In the genomic region with DNA sequence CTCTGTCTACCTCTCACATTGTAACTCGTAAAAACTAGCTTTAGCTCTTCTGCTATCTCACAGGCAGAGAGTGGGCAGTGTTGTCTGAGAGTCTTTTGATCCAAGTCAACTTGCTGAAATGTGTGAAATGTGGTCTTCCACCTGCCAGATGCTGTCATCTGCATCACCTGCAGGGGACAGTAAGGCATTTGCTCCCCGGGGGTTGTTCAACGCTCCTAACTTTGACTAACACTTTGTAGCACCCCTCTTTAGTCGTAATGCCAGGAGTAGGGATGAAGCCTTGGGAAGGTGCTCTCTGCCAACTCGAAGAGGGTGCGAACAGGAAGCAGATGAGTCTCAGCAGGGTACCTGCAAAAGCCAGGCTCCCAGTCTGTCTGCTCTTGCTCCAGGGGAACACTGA, we compare ENCODE assay signal across 14 cellular contexts.
"Had no signal": no experiment of that assay in that cellular context is flagged by ENCODE, and none has a peak within 500 bp of the region (broad histone marks: within the 10 kb centered on the region; RNA-seq: fewer than 3 reads in every experiment).

No MANE protein-coding gene starts in this region.

- H3K36me3 Mint-ChIP-seq: brain, type B pancreatic cell had no signal

- H3K4me3 ChIP-seq: psoas muscle, suprapubic skin had no signal

- H3K4me3 Mint-ChIP-seq: activated B cell treated with CpG ODN at 0.5 μM for 24 hours; activated CD4-positive, alpha-beta T cell treated with anti-CD3 and anti-CD28 coated beads, Interleukin-2, amount 10 ng/mL, durations not matched to agents 24 days and 14 days; activated naive CD8-positive, alpha-beta T cell; brain; type B pancreatic cell had no signal

- DNase-seq: activated B cell treated with CpG ODN at 0.5 μM for 24 hours; activated CD4-positive, alpha-beta T cell treated with anti-CD3 and anti-CD28 coated beads, Interleukin-2, amount 10 ng/mL, durations not matched to agents 24 days and 14 days; activated effector memory CD4-positive, alpha-beta T cell treated with anti-CD3 and anti-CD28 coated beads, Interleukin-2, amount 50 U/mL, for 16 hours; amygdala; cerebellar nuclear complex; dermis blood vessel endothelial cell; psoas muscle; stimulated activated CD4-positive, alpha-beta T cell treated with anti-CD3 and anti-CD28 coated beads, Interleukin-12 subunit alpha, Interleukin-12 subunit beta, amount 100 ng/mL, for 4 hours; stimulated activated naive CD8-positive, alpha-beta T cell treated with anti-CD3 and anti-CD28 coated beads, Interleukin-15, Interleukin-2, amounts not matched to agents 100 U/mL and 50 U/mL, for 24 hours had no signal

- H3K27me3 Mint-ChIP-seq: activated B cell treated with CpG ODN at 0.5 μM for 24 hours; activated CD4-positive, alpha-beta T cell treated with anti-CD3 and anti-CD28 coated beads, Interleukin-2, amount 10 ng/mL, durations not matched to agents 24 days and 14 days; activated naive CD8-positive, alpha-beta T cell had no signal

- H3K27ac ChIP-seq: psoas muscle, suprapubic skin had no signal

- H3K27ac Mint-ChIP-seq: activated B cell treated with CpG ODN at 0.5 μM for 24 hours; activated CD4-positive, alpha-beta T cell treated with anti-CD3 and anti-CD28 coated beads, Interleukin-2, amount 10 ng/mL, durations not matched to agents 24 days and 14 days; brain; type B pancreatic cell had no signal

- H3K36me3 ChIP-seq: suprapubic skin had no signal

- H3K4me1 ChIP-seq: psoas muscle, suprapubic skin had no signal

- H3K9me3 Mint-ChIP-seq: activated B cell treated with CpG ODN at 0.5 μM for 24 hours; activated CD4-positive, alpha-beta T cell treated with anti-CD3 and anti-CD28 coated beads, Interleukin-2, amount 10 ng/mL, durations not matched to agents 24 days and 14 days; brain; type B pancreatic cell had no signal

- ATAC-seq: esophagus mucosa; psoas muscle; stimulated activated naive CD8-positive, alpha-beta T cell treated with anti-CD3 and anti-CD28 coated beads, Interleukin-15, Interleukin-2, amounts not matched to agents 100 U/mL and 50 U/mL, for 24 hours had no signal
